ENCODE assay signal across 15 cellular contexts in genomic region chr1:145689922-145690321, GRCh38. TPM values are rescaled to one million over a fixed set of nuclear protein-coding genes. Genes with fewer than 3 reads are reported as not detected.
DNase-seq lines count a peak whose midpoint lies in the region; ATAC-seq, FAIRE-seq and TF ChIP-seq lines count a peak whose summit lies in the region.
"Had no signal": no experiment of that assay in that cellular context is flagged by ENCODE, and none has a peak within 500 bp of the region (broad histone marks: within the 10 kb centered on the region; RNA-seq: fewer than 3 reads in every experiment).

No MANE protein-coding gene starts in this region.

- H3K9me3 ChIP-seq in MM.1S (replicated peaks; ENCODE audit: insufficient read depth, low read length) (no peaks in the 10 kb centered on the region), mammary epithelial cell (replicated peaks; ENCODE audit: insufficient read depth, low read length) (no peaks in the 10 kb centered on the region), pancreas (no peaks in the 10 kb centered on the region), A673 (ENCODE audit: low read depth, low read length, poor library complexity, severe bottlenecking) (no peaks in the 10 kb centered on the region)
- H3K9me3 ChIP-seq: lower lobe of right lung, thoracic aorta had no signal

- H3K9me2 ChIP-seq in MM.1S (replicated peaks; ENCODE audit: insufficient read depth, low read length): no peaks in the 10 kb centered on the region

- CTCF ChIA-PET in activated CD4-positive, alpha-beta memory T cell treated with anti-CD3 and anti-CD28 coated beads, Interleukin-2, amount 10 ng/mL, durations not matched to agents 7 days and 5 days (lab: Charles Lee): interaction anchor here (1.6 kb wide), 1 partner anchor 30 kb away, joined by 3 read pairs; no protein-coding TSS in a partner anchor
- CTCF ChIA-PET in activated CD4-positive, alpha-beta memory T cell treated with anti-CD3 and anti-CD28 coated beads for 36 hours (lab: Charles Lee): interaction anchor here (5.3 kb wide), 1 partner anchor 31 kb away, joined by 26 read pairs; the partner anchor contains the start of gene CD160
- CTCF ChIA-PET in mammary epithelial cell (lab: Charles Lee; ENCODE audit: low non-redundant PET) (no interaction called here), A673 (lab: Charles Lee) (no interaction called here)

- H3K27me3 ChIP-seq in MM.1S (replicated peaks; ENCODE audit: insufficient read depth, low read length) (no peaks in the 10 kb centered on the region), mammary epithelial cell (ENCODE audit: insufficient read depth, low read length) (no peaks in the 10 kb centered on the region), pancreas (no peaks in the 10 kb centered on the region), A673 (replicated peaks; ENCODE audit: insufficient read depth, low read depth, low read length, poor library complexity) (no peaks in the 10 kb centered on the region)
- H3K27me3 ChIP-seq: brain microvascular endothelial cell, neural progenitor cell had no signal

- H3K4me1 Mint-ChIP-seq in activated CD4-positive, alpha-beta memory T cell treated with anti-CD3 and anti-CD28 coated beads, Interleukin-2, amount 10 ng/mL, durations not matched to agents 7 days and 5 days: peaks cover 34% of the 10 kb centered on the region
- peaks cover 23% of the 10 kb centered on the region for H3K4me1 Mint-ChIP-seq in activated CD4-positive, alpha-beta memory T cell treated with anti-CD3 and anti-CD28 coated beads for 36 hours (ENCODE audit: low read depth)
- peaks cover 20% of the 10 kb centered on the region for H3K4me1 Mint-ChIP-seq in chondrocyte (ENCODE audit: low read depth)
- H3K4me1 Mint-ChIP-seq: neural progenitor cell had no signal

- intact Hi-C loops in activated CD4-positive, alpha-beta memory T cell treated with anti-CD3 and anti-CD28 coated beads for 36 hours (cut with micrococcal nuclease): no loop called here
- intact Hi-C loops in mammary epithelial cell (cut with micrococcal nuclease): no loop called here
- intact Hi-C loops in pancreas (cut with DNase I): no loop called here
- intact Hi-C loops in A673 (cut with micrococcal nuclease; ENCODE audit: unreplicated experiment): no loop called here

- no peak for FAIRE-seq in pancreas (lab: Jason Lieb, UNC)

- H4K20me1 ChIP-seq in MM.1S (ENCODE audit: insufficient read depth, low read length) (no peaks in the 10 kb centered on the region), mammary epithelial cell (ENCODE audit: insufficient read depth, low read length) (no peaks in the 10 kb centered on the region)

- in situ Hi-C loops in mammary epithelial cell (cut with MboI; ENCODE audit: low sequenced_read_pairs in 2 of 2): no loop called here

- dilution Hi-C loops in mammary epithelial cell (cut with HindIII; ENCODE audit: low sequenced_read_pairs): no loop called here

- POLR2A ChIA-PET in activated CD4-positive, alpha-beta memory T cell treated with anti-CD3 and anti-CD28 coated beads, Interleukin-2, amount 10 ng/mL, durations not matched to agents 7 days and 5 days (lab: Charles Lee): no interaction called here
- POLR2A ChIA-PET in activated CD4-positive, alpha-beta memory T cell treated with anti-CD3 and anti-CD28 coated beads for 36 hours (lab: Charles Lee): no interaction called here
- POLR2A ChIA-PET in A673 (lab: Charles Lee; ENCODE audit: low non-redundant PET): no interaction called here

- no peak for DNase-seq in activated CD4-positive, alpha-beta memory T cell treated with anti-CD3 and anti-CD28 coated beads, Interleukin-2, amount 10 ng/mL, durations not matched to agents 7 days and 5 days
- DNase-seq in activated CD4-positive, alpha-beta memory T cell treated with anti-CD3 and anti-CD28 coated beads for 36 hours: no peak
- DNase-seq in MM.1S: no peak
- peak; percentile 43 for DNase-seq in mammary epithelial cell
- peak in 1 of 6 donors; percentile 36 for DNase-seq in pancreas
- DNase-seq in chondrocyte (ENCODE audit: low spot score): no peak
- no peak for DNase-seq in A673 (ENCODE audit: low spot score)
- DNase-seq: effector CD8-positive, alpha-beta T cell; lower lobe of right lung; NCI-H1048; Right ventricle myocardium superior had no signal

- peak overlapping the region; percentile 63 for H3K4me2 ChIP-seq in MM.1S (ENCODE audit: low read depth, low read length)
- peak overlapping the region; percentile 46 for H3K4me2 ChIP-seq in mammary epithelial cell (ENCODE audit: insufficient read depth, low read depth, low read length)
- H3K4me2 ChIP-seq: neural progenitor cell had no signal

- H3K27ac Mint-ChIP-seq in activated CD4-positive, alpha-beta memory T cell treated with anti-CD3 and anti-CD28 coated beads, Interleukin-2, amount 10 ng/mL, durations not matched to agents 7 days and 5 days: peak overlapping the region; percentile 80
- H3K27ac Mint-ChIP-seq in activated CD4-positive, alpha-beta memory T cell treated with anti-CD3 and anti-CD28 coated beads for 36 hours: no peak overlapping the region
- no peak overlapping the region for H3K27ac Mint-ChIP-seq in chondrocyte (ENCODE audit: unreplicated experiment)
- H3K27ac Mint-ChIP-seq: neural progenitor cell had no signal

- peak overlapping the region; percentile 12 for H3K4me3 Mint-ChIP-seq in activated CD4-positive, alpha-beta memory T cell treated with anti-CD3 and anti-CD28 coated beads, Interleukin-2, amount 10 ng/mL, durations not matched to agents 7 days and 5 days
- no peak overlapping the region for H3K4me3 Mint-ChIP-seq in activated CD4-positive, alpha-beta memory T cell treated with anti-CD3 and anti-CD28 coated beads for 36 hours
- no peak overlapping the region for H3K4me3 Mint-ChIP-seq in chondrocyte (ENCODE audit: unreplicated experiment)
- H3K4me3 Mint-ChIP-seq: neural progenitor cell had no signal

- H3K9me3 Mint-ChIP-seq in activated CD4-positive, alpha-beta memory T cell treated with anti-CD3 and anti-CD28 coated beads, Interleukin-2, amount 10 ng/mL, durations not matched to agents 7 days and 5 days: no peaks in the 10 kb centered on the region
- no peaks in the 10 kb centered on the region for H3K9me3 Mint-ChIP-seq in activated CD4-positive, alpha-beta memory T cell treated with anti-CD3 and anti-CD28 coated beads for 36 hours
- H3K9me3 Mint-ChIP-seq in chondrocyte (ENCODE audit: low read depth): no peaks in the 10 kb centered on the region

- no peaks in the 10 kb centered on the region for H3K36me3 Mint-ChIP-seq in activated CD4-positive, alpha-beta memory T cell treated with anti-CD3 and anti-CD28 coated beads, Interleukin-2, amount 10 ng/mL, durations not matched to agents 7 days and 5 days (ENCODE audit: low read depth)
- no peaks in the 10 kb centered on the region for H3K36me3 Mint-ChIP-seq in activated CD4-positive, alpha-beta memory T cell treated with anti-CD3 and anti-CD28 coated beads for 36 hours
- H3K36me3 Mint-ChIP-seq in chondrocyte (ENCODE audit: low read depth): peaks cover 3% of the 10 kb centered on the region
- H3K36me3 Mint-ChIP-seq: neural progenitor cell had no signal

- peak overlapping the region; percentile 9; the same call in 1 of the 2 replicates for H3K4me3 ChIP-seq in MM.1S (ENCODE audit: low read length)
- no peak overlapping the region for H3K4me3 ChIP-seq in mammary epithelial cell (replicated peaks in 1 of 3; ENCODE audit: insufficient read depth in 1 of 3, low read depth in 2 of 3, low read length in 3 of 3)
- H3K4me3 ChIP-seq in pancreas: no peak overlapping the region
- H3K4me3 ChIP-seq in A673 (ENCODE audit: low read depth, low read length, poor library complexity, severe bottlenecking): no peak overlapping the region
- H3K4me3 ChIP-seq: lower lobe of right lung, neural progenitor cell, thoracic aorta had no signal

- no peaks in the 10 kb centered on the region for H3K36me3 ChIP-seq in MM.1S (replicated peaks; ENCODE audit: insufficient read depth, low read length)
- H3K36me3 ChIP-seq in mammary epithelial cell (ENCODE audit: insufficient read depth, low read length): no peaks in the 10 kb centered on the region
- H3K36me3 ChIP-seq in pancreas: no peaks in the 10 kb centered on the region
- no peaks in the 10 kb centered on the region for H3K36me3 ChIP-seq in A673 (ENCODE audit: insufficient read depth, low read length, poor library complexity, severe bottlenecking)
- H3K36me3 ChIP-seq: brain microvascular endothelial cell, lower lobe of right lung, neural progenitor cell, thoracic aorta had no signal

- H3K9ac ChIP-seq in MM.1S (ENCODE audit: low read length) (no peak overlapping the region), mammary epithelial cell (ENCODE audit: insufficient read depth, low read length) (no peak overlapping the region)
- H3K9ac ChIP-seq: neural progenitor cell had no signal

- H3K79me2 ChIP-seq in MM.1S (ENCODE audit: low read length) (no peaks in the 10 kb centered on the region), mammary epithelial cell (ENCODE audit: insufficient read depth, low read length) (no peaks in the 10 kb centered on the region)

- BruUV-seq in mammary epithelial cell (replicated peaks; lab: Mats Ljungman, UMichigan): no TSS peak
- BruUV-seq in A673 (replicated peaks; lab: Mats Ljungman, UMichigan): no TSS peak

- 98% methylated on average over 6 of the region's 6 CpGs for WGBS in mammary epithelial cell (ENCODE audit: low coverage, missing lambda C conversion rate)
- WGBS in pancreas, 2 donors: 85 to 88% methylated on average over 6 of the region's 6 CpGs

- ATAC-seq in pancreas (peak; percentile 40 to 55 (median 46)), HG02884 (IDR thresholded peaks at IDR 0.05; ENCODE audit: unreplicated experiment) (no peak)

- H3K4me1 ChIP-seq in MM.1S (ENCODE audit: low read length) (peaks cover 27% of the 10 kb centered on the region), mammary epithelial cell (ENCODE audit: insufficient read depth, low read length) (peaks cover 29% of the 10 kb centered on the region), pancreas (peaks cover 23 to 43% (median 34%) of the 10 kb centered on the region in 3 donors), A673 (ENCODE audit: insufficient read depth, low read length, poor library complexity, severe bottlenecking) (no peaks in the 10 kb centered on the region)
- H3K4me1 ChIP-seq: lower lobe of right lung, neural progenitor cell had no signal

- H3K27me3 Mint-ChIP-seq in activated CD4-positive, alpha-beta memory T cell treated with anti-CD3 and anti-CD28 coated beads, Interleukin-2, amount 10 ng/mL, durations not matched to agents 7 days and 5 days: no peaks in the 10 kb centered on the region
- H3K27me3 Mint-ChIP-seq in activated CD4-positive, alpha-beta memory T cell treated with anti-CD3 and anti-CD28 coated beads for 36 hours: no peaks in the 10 kb centered on the region
- H3K27me3 Mint-ChIP-seq in chondrocyte (ENCODE audit: low read depth): no peaks in the 10 kb centered on the region

- H2AFZ ChIP-seq in MM.1S (ENCODE audit: low read length) (no peak overlapping the region), mammary epithelial cell (ENCODE audit: low read depth, low read length) (no peak overlapping the region)
- H2AFZ ChIP-seq: neural progenitor cell had no signal

- TF ChIP-seq CTCF in MM.1S (IDR thresholded peaks at IDR 0.05; ENCODE audit: low read length): no peak
- TF ChIP-seq CTCF in mammary epithelial cell (conservative IDR thresholded peaks at IDR 0.05 in 1 of 2, IDR thresholded peaks at IDR 0.05 in 1 of 2; ENCODE audit: extremely low read depth in 1 of 2, insufficient read depth in 1 of 2, low read depth in 1 of 2, low read length in 2 of 2): no peak
- TF ChIP-seq CTCF in pancreas (IDR thresholded peaks at IDR 0.05): no peak
- TF ChIP-seq CTCF in chondrocyte (IDR thresholded peaks at IDR 0.05): no peak
- no peak for TF ChIP-seq CTCF in A673 (conservative IDR thresholded peaks at IDR 0.05; ENCODE audit: low read depth, low read length)

- H3K27ac ChIP-seq in MM.1S (ENCODE audit: low read length): peak overlapping the region; percentile 35; the same call in 1 of the 2 replicates
- no peak overlapping the region for H3K27ac ChIP-seq in mammary epithelial cell (ENCODE audit: insufficient read depth, low read depth, low read length)
- peak overlapping the region in 2 of 4 donors; percentile 31 to 54 for H3K27ac ChIP-seq in pancreas
- H3K27ac ChIP-seq in A673 (ENCODE audit: low read depth, low read length, poor library complexity, severe bottlenecking): no peak overlapping the region
- H3K27ac ChIP-seq: lower lobe of right lung, neural progenitor cell, thoracic aorta had no signal

- peaks cover 21% of the 10 kb centered on the region for H3F3A ChIP-seq in MM.1S (ENCODE audit: insufficient read depth, low read length)

RNA-seq across cellular contexts. Expression of gene PDZK1, which starts 17.2 kb away (rescaled TPM):
- under 1 TPM in 1 of 2 experiments, not detected in 1; 0.60 TPM for total RNA-seq in activated CD4-positive, alpha-beta memory T cell treated with anti-CD3 and anti-CD28 coated beads, Interleukin-2, amount 10 ng/mL, durations not matched to agents 7 days and 5 days
- total RNA-seq in activated CD4-positive, alpha-beta memory T cell treated with anti-CD3 and anti-CD28 coated beads for 36 hours: not detected
- total RNA-seq in mammary epithelial cell (1 to 10 TPM in 1 of 2 donors, under 1 TPM in 1; 0.31 to 7.0 TPM), pancreas (1 to 10 TPM; 3.4 to 9.7 (median 8.1) TPM), chondrocyte (0.38 to 1.1 TPM (median 0.50 TPM) in 3 replicates), A673 (2021) (0.39 and 0.52 TPM in 2 replicates)
- polyA plus RNA-seq in mammary epithelial cell (0.56 TPM), pancreas (10 to 100 TPM in 1 of 2 donors, 1 to 10 TPM in 1; 9.8 to 21.6 TPM)
- not detected for polyA minus RNA-seq in mammary epithelial cell
- total RNA-seq: lower lobe of right lung, Right ventricle myocardium superior had no signal

RNA-seq across cellular contexts. Expression of gene CD160, which starts 29.4 kb away (rescaled TPM):
- total RNA-seq in activated CD4-positive, alpha-beta memory T cell treated with anti-CD3 and anti-CD28 coated beads, Interleukin-2, amount 10 ng/mL, durations not matched to agents 7 days and 5 days: not detected
- under 1 TPM; 0.14 to 0.31 TPM for total RNA-seq in activated CD4-positive, alpha-beta memory T cell treated with anti-CD3 and anti-CD28 coated beads for 36 hours
- total RNA-seq in mammary epithelial cell: not detected
- polyA plus RNA-seq in mammary epithelial cell: not detected
- polyA minus RNA-seq in mammary epithelial cell: not detected
- total RNA-seq in pancreas: under 1 TPM in 2 of 6 donors, not detected in 4; 0.12 to 0.15 TPM
- under 1 TPM in 1 of 2 donors, not detected in 1; 0.02 TPM for polyA plus RNA-seq in pancreas
- total RNA-seq in chondrocyte: not detected in 3 replicates
- not detected in 2 replicates for total RNA-seq in A673 (2021)
- total RNA-seq: Right ventricle myocardium superior had no signal

Comparison
In these comparisons a context has a peak if more than half of its experiments do, and no peak if none do; other contexts are left out.
1. CTCF ChIA-PET loops: an anchor here in activated CD4-positive, alpha-beta memory T cell treated with anti-CD3 and anti-CD28 coated beads, Interleukin-2, amount 10 ng/mL, durations not matched to agents 7 days and 5 days (1.6 kb wide) and activated CD4-positive, alpha-beta memory T cell treated with anti-CD3 and anti-CD28 coated beads for 36 hours (5.3 kb wide); none called in mammary epithelial cell and A673.